In the genomic region with DNA sequence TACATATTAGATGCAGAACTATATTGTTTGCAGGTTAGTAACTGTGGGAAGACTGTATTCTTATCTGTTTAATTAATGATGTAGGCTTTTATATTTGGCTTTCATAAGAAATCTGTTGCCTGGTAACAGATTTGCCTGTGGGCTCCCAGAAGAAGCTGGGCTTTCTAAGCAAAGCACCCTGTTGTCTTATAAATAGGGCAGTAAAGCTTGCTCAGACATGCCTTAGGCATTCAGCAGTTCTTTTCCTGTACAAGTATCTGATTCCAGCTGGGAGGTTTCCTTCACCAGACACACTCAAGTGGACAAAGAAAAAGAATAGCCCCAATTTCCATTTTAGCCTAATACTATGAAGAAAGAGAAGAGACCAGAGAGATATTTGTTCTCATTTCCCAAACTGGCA, we compare ENCODE assay signal across 18 cellular contexts.
DNase-seq lines count a peak whose midpoint lies in the region; ATAC-seq and TF ChIP-seq lines count a peak whose summit lies in the region.
"Had no signal": no experiment of that assay in that cellular context is flagged by ENCODE, and none has a peak within 500 bp of the region (broad histone marks: within the 10 kb centered on the region; RNA-seq: fewer than 3 reads in every experiment).

No MANE protein-coding gene starts in this region.

- H3K27ac Mint-ChIP-seq in activated CD8-positive, alpha-beta T cell treated with anti-CD3 and anti-CD28 coated beads for 36 hours, result no peak overlapping the region
- H3K27ac Mint-ChIP-seq: nephron progenitor cell; stimulated activated effector memory CD8-positive, alpha-beta T cell treated with anti-CD3 and anti-CD28 coated beads, Interleukin-12 subunit alpha, Interleukin-12 subunit beta, amount 100 ng/mL, for 72 hours; T-helper 17 cell had no signal

- no peak for TF ChIP-seq CTCF in A673 (conservative IDR thresholded peaks at IDR 0.05; ENCODE audit: low read depth, low read length)
- TF ChIP-seq CTCF in epithelial cell of esophagus (IDR thresholded peaks at IDR 0.05; ENCODE audit: insufficient read depth, low read depth, low read length, missing control alignments), result no peak
- no peak for TF ChIP-seq CTCF in lower leg skin (IDR thresholded peaks at IDR 0.05)
- no peak for TF ChIP-seq CTCF in activated CD8-positive, alpha-beta T cell treated with anti-CD3 and anti-CD28 coated beads for 36 hours (IDR thresholded peaks at IDR 0.05)

- H3K4me3 ChIP-seq in A673 (ENCODE audit: low read depth, low read length, poor library complexity, severe bottlenecking) (no peak overlapping the region), HAP-1 (no peak overlapping the region), epithelial cell of esophagus (ENCODE audit: low read length) (no peak overlapping the region), lower leg skin (ENCODE audit: low read depth, poor library complexity, severe bottlenecking) (no peak overlapping the region)
- H3K4me3 ChIP-seq: lower lobe of right lung, right lobe of liver, transverse colon had no signal

- CTCF ChIA-PET in A673 (lab: Charles Lee), result interaction anchor here (0.6 kb wide), 1 partner anchor 53 kb away, joined by 6 read pairs; no protein-coding TSS in a partner anchor
- CTCF ChIA-PET in activated CD8-positive, alpha-beta T cell treated with anti-CD3 and anti-CD28 coated beads for 36 hours (lab: Charles Lee), result interaction anchor here (0.8 to 1.5 kb wide), 4 partner anchors 17 to 1051 kb away, joined by 3 to 4 read pairs (median 3); no protein-coding TSS in a partner anchor

- no peak for TF ChIP-seq POLR2A in lower leg skin (IDR thresholded peaks at IDR 0.05)

- intact Hi-C loops in A673 (cut with micrococcal nuclease; ENCODE audit: unreplicated experiment) (no loop called here), lower leg skin (cut with DNase I; ENCODE audit: low total_unique reads) (no loop called here)
- intact Hi-C loops in activated CD8-positive, alpha-beta T cell treated with anti-CD3 and anti-CD28 coated beads for 36 hours (cut with micrococcal nuclease), result no loop called here

- H3K4me1 Mint-ChIP-seq in activated CD8-positive, alpha-beta T cell treated with anti-CD3 and anti-CD28 coated beads for 36 hours (ENCODE audit: low read depth), result no peaks in the 10 kb centered on the region
- H3K4me1 Mint-ChIP-seq: nephron progenitor cell; stimulated activated effector memory CD8-positive, alpha-beta T cell treated with anti-CD3 and anti-CD28 coated beads, Interleukin-12 subunit alpha, Interleukin-12 subunit beta, amount 100 ng/mL, for 72 hours; T-helper 17 cell had no signal

- H3K27ac ChIP-seq in A673 (ENCODE audit: low read depth, low read length, poor library complexity, severe bottlenecking), result peak overlapping the region; percentile 58
- H3K27ac ChIP-seq: lower lobe of right lung, right lobe of liver, transverse colon had no signal

- POLR2A ChIA-PET in A673 (lab: Charles Lee; ENCODE audit: low non-redundant PET), result no interaction called here
- POLR2A ChIA-PET in activated CD8-positive, alpha-beta T cell treated with anti-CD3 and anti-CD28 coated beads for 36 hours (lab: Charles Lee), result interaction anchor here (0.6 kb wide), 1 partner anchor 57 kb away, joined by 7 read pairs; no protein-coding TSS in a partner anchor

- BruUV-seq in A673 (replicated peaks; lab: Mats Ljungman, UMichigan), result no TSS peak

- peak; percentile 63 for DNase-seq in A673 (ENCODE audit: low spot score)
- DNase-seq in HAP-1 (ENCODE audit: low spot score in 2 of 2), result peak; percentile 7 to 31
- peak; percentile 78 for DNase-seq in NCI-H526 treated with DMSO at 0.1 percent for 48 hours (lab: John Stamatoyannopoulos, UW)
- peak; percentile 79 for DNase-seq in epithelial cell of esophagus (ENCODE audit: low read depth)
- DNase-seq in lower leg skin (ENCODE audit: low spot score in 2 of 2), result no peak
- DNase-seq in activated CD8-positive, alpha-beta T cell treated with anti-CD3 and anti-CD28 coated beads for 36 hours, result no peak
- DNase-seq in ureter (ENCODE audit: low spot score), result no peak
- DNase-seq: activated naive CD4-positive, alpha-beta T cell treated with anti-CD3 and anti-CD28 coated beads, Interleukin-2, amount 50 U/mL, for 16 hours; effector CD4-positive, alpha-beta T cell; H7; lower lobe of right lung; NCI-H774; nephron progenitor cell; right lobe of liver; T-helper 17 cell; transverse colon had no signal

- no peak overlapping the region for H3K4me3 Mint-ChIP-seq in activated CD8-positive, alpha-beta T cell treated with anti-CD3 and anti-CD28 coated beads for 36 hours
- H3K4me3 Mint-ChIP-seq: nephron progenitor cell; stimulated activated effector memory CD8-positive, alpha-beta T cell treated with anti-CD3 and anti-CD28 coated beads, Interleukin-12 subunit alpha, Interleukin-12 subunit beta, amount 100 ng/mL, for 72 hours; T-helper 17 cell had no signal

- ATAC-seq in activated CD8-positive, alpha-beta T cell treated with anti-CD3 and anti-CD28 coated beads for 36 hours, result no peak
- no peak for ATAC-seq in GM18858 (IDR thresholded peaks at IDR 0.05; ENCODE audit: unreplicated experiment)
- ATAC-seq: lower lobe of right lung; right lobe of liver; stimulated activated effector memory CD8-positive, alpha-beta T cell treated with anti-CD3 and anti-CD28 coated beads, Interleukin-12 subunit alpha, Interleukin-12 subunit beta, amount 100 ng/mL, for 72 hours; T-helper 17 cell had no signal

- no peaks in the 10 kb centered on the region for H3K36me3 Mint-ChIP-seq in activated CD8-positive, alpha-beta T cell treated with anti-CD3 and anti-CD28 coated beads for 36 hours (ENCODE audit: low read depth)
- H3K36me3 Mint-ChIP-seq: stimulated activated effector memory CD8-positive, alpha-beta T cell treated with anti-CD3 and anti-CD28 coated beads, Interleukin-12 subunit alpha, Interleukin-12 subunit beta, amount 100 ng/mL, for 72 hours had no signal

- in situ Hi-C loops in HAP-1 (cut with MboI; ENCODE audit: low sequenced_read_pairs), result no loop called here

- H3K27me3 ChIP-seq in A673 (replicated peaks; ENCODE audit: insufficient read depth, low read depth, low read length, poor library complexity), result no peaks in the 10 kb centered on the region
- H3K27me3 ChIP-seq in HAP-1 (ENCODE audit: low read depth), result no peaks in the 10 kb centered on the region
- H3K27me3 ChIP-seq: right lobe of liver, transverse colon had no signal

- H3K9me3 ChIP-seq in A673 (ENCODE audit: low read depth, low read length, poor library complexity, severe bottlenecking) (no peaks in the 10 kb centered on the region), HAP-1 (no peaks in the 10 kb centered on the region)
- H3K9me3 ChIP-seq: lower lobe of right lung, right lobe of liver, transverse colon had no signal

- peaks cover 14% of the 10 kb centered on the region for H3K4me1 ChIP-seq in A673 (ENCODE audit: insufficient read depth, low read length, poor library complexity, severe bottlenecking)
- H3K4me1 ChIP-seq in HAP-1, result no peaks in the 10 kb centered on the region
- H3K4me1 ChIP-seq: lower lobe of right lung, right lobe of liver, transverse colon had no signal

- H3K9me3 Mint-ChIP-seq in activated CD8-positive, alpha-beta T cell treated with anti-CD3 and anti-CD28 coated beads for 36 hours, result peaks cover 4% of the 10 kb centered on the region

- no peaks in the 10 kb centered on the region for H3K36me3 ChIP-seq in A673 (ENCODE audit: insufficient read depth, low read length, poor library complexity, severe bottlenecking)
- H3K36me3 ChIP-seq in HAP-1 (replicated peaks), result no peaks in the 10 kb centered on the region
- H3K36me3 ChIP-seq: lower lobe of right lung, right lobe of liver, transverse colon had no signal

- H3K27me3 Mint-ChIP-seq in activated CD8-positive, alpha-beta T cell treated with anti-CD3 and anti-CD28 coated beads for 36 hours, result no peaks in the 10 kb centered on the region
- H3K27me3 Mint-ChIP-seq: T-helper 17 cell had no signal

Comparison
In these comparisons a context has a peak if more than half of its experiments do, and no peak if none do; other contexts are left out.
1. DNase-seq: peak in A673 (single experiment), HAP-1 (2 of 2), NCI-H526 treated with DMSO at 0.1 percent for 48 hours (single experiment) and epithelial cell of esophagus (single experiment); none in lower leg skin (0 of 2), activated CD8-positive, alpha-beta T cell treated with anti-CD3 and anti-CD28 coated beads for 36 hours (single experiment) and ureter (single experiment).